Comparison of ENCODE assay signal across 1 cellular context in the genomic region with DNA sequence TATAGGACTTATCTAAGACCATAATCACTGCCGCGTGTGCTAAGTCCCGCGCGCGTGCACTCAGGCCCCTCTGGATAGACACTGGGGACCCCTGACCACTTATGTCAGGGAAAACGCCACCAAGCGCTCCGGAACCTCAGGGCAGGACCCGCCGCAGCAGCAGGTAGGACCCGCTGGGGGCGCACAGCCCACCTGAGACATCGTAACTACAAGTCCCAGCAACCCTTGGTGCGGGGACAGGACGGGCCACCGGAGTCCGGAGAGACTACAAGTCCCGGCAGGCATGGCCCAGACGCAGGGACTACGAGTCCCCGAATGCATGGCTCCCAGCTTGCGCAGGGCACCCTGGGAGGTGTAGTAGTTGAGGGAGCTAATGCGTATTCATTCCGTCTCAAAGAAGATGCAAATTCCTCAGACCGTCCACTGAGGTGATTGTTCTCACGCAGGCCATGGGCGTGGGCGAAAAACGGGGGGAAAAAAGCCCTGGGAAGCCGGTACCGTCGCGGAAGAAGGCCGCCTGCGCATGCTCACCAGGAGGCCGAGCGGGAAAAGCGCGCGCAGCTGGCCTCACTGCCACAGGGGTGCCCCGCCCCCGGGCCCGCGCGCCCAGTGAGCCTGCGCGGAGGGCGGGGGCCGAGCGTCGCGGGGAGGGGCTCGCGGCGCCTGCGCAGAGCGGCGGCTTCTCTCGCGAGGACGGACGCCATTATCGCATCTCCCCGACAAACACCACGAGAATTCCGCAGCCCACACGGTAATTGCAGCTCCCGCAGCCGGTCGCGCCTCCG.
TF ChIP-seq lines count a peak whose summit lies in the region.

A gene with protein sequence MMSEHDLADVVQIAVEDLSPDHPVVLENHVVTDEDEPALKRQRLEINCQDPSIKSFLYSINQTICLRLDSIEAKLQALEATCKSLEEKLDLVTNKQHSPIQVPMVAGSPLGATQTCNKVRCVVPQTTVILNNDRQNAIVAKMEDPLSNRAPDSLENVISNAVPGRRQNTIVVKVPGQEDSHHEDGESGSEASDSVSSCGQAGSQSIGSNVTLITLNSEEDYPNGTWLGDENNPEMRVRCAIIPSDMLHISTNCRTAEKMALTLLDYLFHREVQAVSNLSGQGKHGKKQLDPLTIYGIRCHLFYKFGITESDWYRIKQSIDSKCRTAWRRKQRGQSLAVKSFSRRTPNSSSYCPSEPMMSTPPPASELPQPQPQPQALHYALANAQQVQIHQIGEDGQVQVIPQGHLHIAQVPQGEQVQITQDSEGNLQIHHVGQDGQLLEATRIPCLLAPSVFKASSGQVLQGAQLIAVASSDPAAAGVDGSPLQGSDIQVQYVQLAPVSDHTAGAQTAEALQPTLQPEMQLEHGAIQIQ (plus strand): TSS at position 670 of the 785 bp plus-strand sequence. CDS start 23,682 bp downstream, outside the sequence.

TF ChIP-seq in HepG2, 621 proteins besides CTCF, POLR2A, EP300 and RAD21 (continued from another document and continues in another):
- TF ChIP-seq, protein P1, sequence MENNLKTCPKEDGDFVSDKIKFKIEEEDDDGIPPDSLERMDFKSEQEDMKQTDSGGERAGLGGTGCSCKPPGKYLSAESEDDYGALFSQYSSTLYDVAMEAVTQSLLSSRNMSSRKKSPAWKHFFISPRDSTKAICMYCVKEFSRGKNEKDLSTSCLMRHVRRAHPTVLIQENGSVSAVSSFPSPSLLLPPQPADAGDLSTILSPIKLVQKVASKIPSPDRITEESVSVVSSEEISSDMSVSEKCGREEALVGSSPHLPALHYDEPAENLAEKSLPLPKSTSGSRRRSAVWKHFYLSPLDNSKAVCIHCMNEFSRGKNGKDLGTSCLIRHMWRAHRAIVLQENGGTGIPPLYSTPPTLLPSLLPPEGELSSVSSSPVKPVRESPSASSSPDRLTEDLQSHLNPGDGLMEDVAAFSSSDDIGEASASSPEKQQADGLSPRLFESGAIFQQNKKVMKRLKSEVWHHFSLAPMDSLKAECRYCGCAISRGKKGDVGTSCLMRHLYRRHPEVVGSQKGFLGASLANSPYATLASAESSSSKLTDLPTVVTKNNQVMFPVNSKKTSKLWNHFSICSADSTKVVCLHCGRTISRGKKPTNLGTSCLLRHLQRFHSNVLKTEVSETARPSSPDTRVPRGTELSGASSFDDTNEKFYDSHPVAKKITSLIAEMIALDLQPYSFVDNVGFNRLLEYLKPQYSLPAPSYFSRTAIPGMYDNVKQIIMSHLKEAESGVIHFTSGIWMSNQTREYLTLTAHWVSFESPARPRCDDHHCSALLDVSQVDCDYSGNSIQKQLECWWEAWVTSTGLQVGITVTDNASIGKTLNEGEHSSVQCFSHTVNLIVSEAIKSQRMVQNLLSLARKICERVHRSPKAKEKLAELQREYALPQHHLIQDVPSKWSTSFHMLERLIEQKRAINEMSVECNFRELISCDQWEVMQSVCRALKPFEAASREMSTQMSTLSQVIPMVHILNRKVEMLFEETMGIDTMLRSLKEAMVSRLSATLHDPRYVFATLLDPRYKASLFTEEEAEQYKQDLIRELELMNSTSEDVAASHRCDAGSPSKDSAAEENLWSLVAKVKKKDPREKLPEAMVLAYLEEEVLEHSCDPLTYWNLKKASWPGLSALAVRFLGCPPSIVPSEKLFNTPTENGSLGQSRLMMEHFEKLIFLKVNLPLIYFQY (CRISPR knock-in tag; IDR thresholded peaks at IDR 0.05; ENCODE audit: borderline replicate concordance): peak; percentile 55; the same call in 1 of the 2 replicates
- TF ChIP-seq ZNF430 (CRISPR knock-in tag; IDR thresholded peaks at IDR 0.05) (peak; percentile 92), ZNF343 (CRISPR knock-in tag; IDR thresholded peaks at IDR 0.05) (peak; percentile 80; the same call in 1 of the 2 replicates), ATRX (CRISPR knock-in tag; IDR thresholded peaks at IDR 0.05; ENCODE audit: borderline replicate concordance) (no peak), ZFP62 (CRISPR knock-in tag; IDR thresholded peaks at IDR 0.05) (peak; percentile 100), ZNF329 (CRISPR knock-in tag; IDR thresholded peaks at IDR 0.05; ENCODE audit: low read depth) (no peak), ZNF337 (CRISPR knock-in tag; IDR thresholded peaks at IDR 0.05; ENCODE audit: borderline replicate concordance, low read depth) (0 out of 2 replicates have a peak, but pooled peaks have one; percentile 76), SIX4 (CRISPR knock-in tag; IDR thresholded peaks at IDR 0.05) (no peak; the same call in 1 of the 2 replicates), RORA (CRISPR knock-in tag; IDR thresholded peaks at IDR 0.05) (no peak), SMAD9 (CRISPR knock-in tag; IDR thresholded peaks at IDR 0.05) (no peak), IRF2 (CRISPR knock-in tag; IDR thresholded peaks at IDR 0.05) (peak; percentile 99), DNMT3B (CRISPR knock-in tag; conservative IDR thresholded peaks at IDR 0.05) (peak; percentile 88), SP140L (CRISPR knock-in tag; IDR thresholded peaks at IDR 0.05; ENCODE audit: borderline replicate concordance) (peak; percentile 92), TBX3 (IDR thresholded peaks at IDR 0.05; ENCODE audit: borderline replicate concordance) (peak; percentile 41; the same call in 1 of the 2 replicates), SSRP1 (CRISPR knock-in tag; IDR thresholded peaks at IDR 0.05) (peak; percentile 84; the same call in 1 of the 2 replicates), NCOR1 (IDR thresholded peaks at IDR 0.05; ENCODE audit: borderline replicate concordance, low read length) (peak; percentile 64; the same call in 1 of the 2 replicates), ZNF577 (CRISPR knock-in tag; IDR thresholded peaks at IDR 0.05; ENCODE audit: borderline replicate concordance, low read depth) (no peak), SAFB2 (CRISPR knock-in tag; IDR thresholded peaks at IDR 0.05; ENCODE audit: borderline replicate concordance, low read depth) (peak; percentile 60), GABPA (IDR thresholded peaks at IDR 0.05; ENCODE audit: low read depth, low read length) (peak; percentile 75), GABPA (CRISPR knock-in tag; IDR thresholded peaks at IDR 0.05; ENCODE audit: low read depth) (peak; percentile 93), ZNF556 (CRISPR knock-in tag; IDR thresholded peaks at IDR 0.05; ENCODE audit: borderline replicate concordance) (peak; percentile 90; the same call in 1 of the 2 replicates), ZNF260 (CRISPR knock-in tag; IDR thresholded peaks at IDR 0.05; ENCODE audit: borderline replicate concordance, low read depth) (no peak), SNAPC2 (CRISPR knock-in tag; IDR thresholded peaks at IDR 0.05) (no peak)
- TF ChIP-seq, protein P2, sequence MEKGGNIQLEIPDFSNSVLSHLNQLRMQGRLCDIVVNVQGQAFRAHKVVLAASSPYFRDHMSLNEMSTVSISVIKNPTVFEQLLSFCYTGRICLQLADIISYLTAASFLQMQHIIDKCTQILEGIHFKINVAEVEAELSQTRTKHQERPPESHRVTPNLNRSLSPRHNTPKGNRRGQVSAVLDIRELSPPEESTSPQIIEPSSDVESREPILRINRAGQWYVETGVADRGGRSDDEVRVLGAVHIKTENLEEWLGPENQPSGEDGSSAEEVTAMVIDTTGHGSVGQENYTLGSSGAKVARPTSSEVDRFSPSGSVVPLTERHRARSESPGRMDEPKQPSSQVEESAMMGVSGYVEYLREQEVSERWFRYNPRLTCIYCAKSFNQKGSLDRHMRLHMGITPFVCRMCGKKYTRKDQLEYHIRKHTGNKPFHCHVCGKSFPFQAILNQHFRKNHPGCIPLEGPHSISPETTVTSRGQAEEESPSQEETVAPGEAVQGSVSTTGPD (CRISPR knock-in tag; IDR thresholded peaks at IDR 0.05): no peak
- TF ChIP-seq, protein P3, sequence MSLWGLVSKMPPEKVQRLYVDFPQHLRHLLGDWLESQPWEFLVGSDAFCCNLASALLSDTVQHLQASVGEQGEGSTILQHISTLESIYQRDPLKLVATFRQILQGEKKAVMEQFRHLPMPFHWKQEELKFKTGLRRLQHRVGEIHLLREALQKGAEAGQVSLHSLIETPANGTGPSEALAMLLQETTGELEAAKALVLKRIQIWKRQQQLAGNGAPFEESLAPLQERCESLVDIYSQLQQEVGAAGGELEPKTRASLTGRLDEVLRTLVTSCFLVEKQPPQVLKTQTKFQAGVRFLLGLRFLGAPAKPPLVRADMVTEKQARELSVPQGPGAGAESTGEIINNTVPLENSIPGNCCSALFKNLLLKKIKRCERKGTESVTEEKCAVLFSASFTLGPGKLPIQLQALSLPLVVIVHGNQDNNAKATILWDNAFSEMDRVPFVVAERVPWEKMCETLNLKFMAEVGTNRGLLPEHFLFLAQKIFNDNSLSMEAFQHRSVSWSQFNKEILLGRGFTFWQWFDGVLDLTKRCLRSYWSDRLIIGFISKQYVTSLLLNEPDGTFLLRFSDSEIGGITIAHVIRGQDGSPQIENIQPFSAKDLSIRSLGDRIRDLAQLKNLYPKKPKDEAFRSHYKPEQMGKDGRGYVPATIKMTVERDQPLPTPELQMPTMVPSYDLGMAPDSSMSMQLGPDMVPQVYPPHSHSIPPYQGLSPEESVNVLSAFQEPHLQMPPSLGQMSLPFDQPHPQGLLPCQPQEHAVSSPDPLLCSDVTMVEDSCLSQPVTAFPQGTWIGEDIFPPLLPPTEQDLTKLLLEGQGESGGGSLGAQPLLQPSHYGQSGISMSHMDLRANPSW (CRISPR knock-in tag; IDR thresholded peaks at IDR 0.05; ENCODE audit: borderline replicate concordance): peak; percentile 90; the same call in 1 of the 2 replicates
- TF ChIP-seq, protein P4, sequence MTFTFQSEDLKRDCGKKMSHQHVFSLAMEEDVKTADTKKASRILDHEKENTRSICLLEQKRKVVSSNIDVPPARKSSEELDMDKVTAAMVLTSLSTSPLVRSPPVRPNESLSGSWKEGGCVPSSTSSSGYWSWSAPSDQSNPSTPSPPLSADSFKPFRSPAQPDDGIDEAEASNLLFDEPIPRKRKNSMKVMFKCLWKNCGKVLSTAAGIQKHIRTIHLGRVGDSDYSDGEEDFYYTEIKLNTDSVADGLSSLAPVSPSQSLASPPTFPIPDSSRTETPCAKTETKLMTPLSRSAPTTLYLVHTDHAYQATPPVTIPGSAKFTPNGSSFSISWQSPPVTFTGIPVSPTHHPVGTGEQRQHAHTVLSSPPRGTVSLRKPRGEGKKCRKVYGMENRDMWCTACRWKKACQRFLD (CRISPR knock-in tag; IDR thresholded peaks at IDR 0.05; ENCODE audit: borderline replicate concordance): peak; percentile 81; the same call in 1 of the 2 replicates
- TF ChIP-seq, protein P5, sequence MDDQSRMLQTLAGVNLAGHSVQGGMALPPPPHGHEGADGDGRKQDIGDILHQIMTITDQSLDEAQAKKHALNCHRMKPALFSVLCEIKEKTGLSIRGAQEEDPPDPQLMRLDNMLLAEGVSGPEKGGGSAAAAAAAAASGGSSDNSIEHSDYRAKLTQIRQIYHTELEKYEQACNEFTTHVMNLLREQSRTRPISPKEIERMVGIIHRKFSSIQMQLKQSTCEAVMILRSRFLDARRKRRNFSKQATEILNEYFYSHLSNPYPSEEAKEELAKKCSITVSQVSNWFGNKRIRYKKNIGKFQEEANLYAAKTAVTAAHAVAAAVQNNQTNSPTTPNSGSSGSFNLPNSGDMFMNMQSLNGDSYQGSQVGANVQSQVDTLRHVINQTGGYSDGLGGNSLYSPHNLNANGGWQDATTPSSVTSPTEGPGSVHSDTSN (CRISPR knock-in tag; IDR thresholded peaks at IDR 0.05; ENCODE audit: borderline replicate concordance): 0 out of 2 replicates have a peak, but pooled peaks have one; percentile 22
- TF ChIP-seq, protein P6, sequence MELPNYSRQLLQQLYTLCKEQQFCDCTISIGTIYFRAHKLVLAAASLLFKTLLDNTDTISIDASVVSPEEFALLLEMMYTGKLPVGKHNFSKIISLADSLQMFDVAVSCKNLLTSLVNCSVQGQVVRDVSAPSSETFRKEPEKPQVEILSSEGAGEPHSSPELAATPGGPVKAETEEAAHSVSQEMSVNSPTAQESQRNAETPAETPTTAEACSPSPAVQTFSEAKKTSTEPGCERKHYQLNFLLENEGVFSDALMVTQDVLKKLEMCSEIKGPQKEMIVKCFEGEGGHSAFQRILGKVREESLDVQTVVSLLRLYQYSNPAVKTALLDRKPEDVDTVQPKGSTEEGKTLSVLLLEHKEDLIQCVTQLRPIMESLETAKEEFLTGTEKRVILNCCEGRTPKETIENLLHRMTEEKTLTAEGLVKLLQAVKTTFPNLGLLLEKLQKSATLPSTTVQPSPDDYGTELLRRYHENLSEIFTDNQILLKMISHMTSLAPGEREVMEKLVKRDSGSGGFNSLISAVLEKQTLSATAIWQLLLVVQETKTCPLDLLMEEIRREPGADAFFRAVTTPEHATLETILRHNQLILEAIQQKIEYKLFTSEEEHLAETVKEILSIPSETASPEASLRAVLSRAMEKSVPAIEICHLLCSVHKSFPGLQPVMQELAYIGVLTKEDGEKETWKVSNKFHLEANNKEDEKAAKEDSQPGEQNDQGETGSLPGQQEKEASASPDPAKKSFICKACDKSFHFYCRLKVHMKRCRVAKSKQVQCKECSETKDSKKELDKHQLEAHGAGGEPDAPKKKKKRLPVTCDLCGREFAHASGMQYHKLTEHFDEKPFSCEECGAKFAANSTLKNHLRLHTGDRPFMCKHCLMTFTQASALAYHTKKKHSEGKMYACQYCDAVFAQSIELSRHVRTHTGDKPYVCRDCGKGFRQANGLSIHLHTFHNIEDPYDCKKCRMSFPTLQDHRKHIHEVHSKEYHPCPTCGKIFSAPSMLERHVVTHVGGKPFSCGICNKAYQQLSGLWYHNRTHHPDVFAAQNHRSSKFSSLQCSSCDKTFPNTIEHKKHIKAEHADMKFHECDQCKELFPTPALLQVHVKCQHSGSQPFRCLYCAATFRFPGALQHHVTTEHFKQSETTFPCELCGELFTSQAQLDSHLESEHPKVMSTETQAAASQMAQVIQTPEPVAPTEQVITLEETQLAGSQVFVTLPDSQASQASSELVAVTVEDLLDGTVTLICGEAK (IDR thresholded peaks at IDR 0.05): peak; percentile 51
- TF ChIP-seq, protein P6 (CRISPR knock-in tag; IDR thresholded peaks at IDR 0.05): peak; percentile 53; the same call in 1 of the 2 replicates
